Comparison of ENCODE assay signal across 16 cellular contexts in the genomic region with DNA sequence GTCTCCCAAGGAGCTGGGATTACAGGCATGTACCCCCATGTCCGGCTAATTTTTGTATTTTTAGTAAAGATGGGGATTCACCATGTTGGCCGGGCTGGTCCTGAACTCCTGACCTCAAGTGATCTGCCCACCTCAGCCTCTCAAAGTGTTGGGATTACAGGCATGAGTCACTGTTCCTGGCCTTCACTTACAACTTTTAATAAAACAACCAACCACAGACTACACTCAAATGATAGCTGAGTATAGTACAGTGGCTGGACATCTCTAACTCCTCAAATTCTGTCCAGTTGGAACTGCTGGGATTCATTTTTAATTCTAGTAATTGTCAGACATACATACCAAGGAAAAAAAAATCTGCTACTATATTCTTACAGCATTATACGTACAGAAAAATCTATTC.
"Had no signal": no experiment of that assay in that cellular context is flagged by ENCODE, and none has a peak within 500 bp of the region (broad histone marks: within the 10 kb centered on the region; RNA-seq: fewer than 3 reads in every experiment).

No MANE protein-coding gene starts in this region.

- H3K27ac Mint-ChIP-seq: activated naive CD8-positive, alpha-beta T cell treated with anti-CD3 and anti-CD28 coated beads, Interleukin-2, amount 10 ng/mL, durations not matched to agents 7 days and 5 days; activated T-cell treated with anti-CD3 and anti-CD28 coated beads, Interleukin-2, amount 50 U/mL, for 72 hours; WTC11 had no signal

- H3K9me3 ChIP-seq: ascending aorta, colonic mucosa, psoas muscle, spleen, thoracic aorta, uterus had no signal

- H3K4me1 Mint-ChIP-seq: activated naive CD8-positive, alpha-beta T cell treated with anti-CD3 and anti-CD28 coated beads, Interleukin-2, amount 10 ng/mL, durations not matched to agents 7 days and 5 days; WTC11 had no signal

- H3K27me3 Mint-ChIP-seq: activated naive CD8-positive, alpha-beta T cell treated with anti-CD3 and anti-CD28 coated beads, Interleukin-2, amount 10 ng/mL, durations not matched to agents 7 days and 5 days had no signal

- H3K36me3 ChIP-seq: colonic mucosa, uterus had no signal

- H3K27me3 ChIP-seq: ascending aorta, colonic mucosa, foreskin keratinocyte, spleen had no signal

- ATAC-seq: activated T-cell treated with anti-CD3 and anti-CD28 coated beads, Interleukin-2, amount 50 U/mL, for 72 hours; foreskin keratinocyte; psoas muscle; sciatic nerve; WTC11 had no signal

- H3K27ac ChIP-seq: ascending aorta, colonic mucosa, foreskin keratinocyte, psoas muscle, spleen, thoracic aorta, uterus had no signal

- H3K4me3 ChIP-seq: ascending aorta, colonic mucosa, psoas muscle, spleen, thoracic aorta, uterus had no signal

- H3K4me3 Mint-ChIP-seq: activated naive CD8-positive, alpha-beta T cell treated with anti-CD3 and anti-CD28 coated beads, Interleukin-2, amount 10 ng/mL, durations not matched to agents 7 days and 5 days; activated T-cell treated with anti-CD3 and anti-CD28 coated beads, Interleukin-2, amount 50 U/mL, for 72 hours; WTC11 had no signal

- H3K9me3 Mint-ChIP-seq: activated naive CD8-positive, alpha-beta T cell treated with anti-CD3 and anti-CD28 coated beads, Interleukin-2, amount 10 ng/mL, durations not matched to agents 7 days and 5 days; activated T-cell treated with anti-CD3 and anti-CD28 coated beads, Interleukin-2, amount 50 U/mL, for 72 hours; WTC11 had no signal

- H3K4me1 ChIP-seq: ascending aorta, colonic mucosa, foreskin keratinocyte, psoas muscle, spleen, uterus had no signal

- DNase-seq: activated CD4-positive, alpha-beta T cell treated with anti-CD3 and anti-CD28 coated beads for 48 hours; activated CD8-positive, alpha-beta memory T cell treated with anti-CD3 and anti-CD28 coated beads, Interleukin-2, amount 50 U/mL, for 48 hours; activated gamma-delta T cell treated with Interleukin-2 at 50 U/mL for 16 hours; activated naive CD8-positive, alpha-beta T cell treated with anti-CD3 and anti-CD28 coated beads, Interleukin-2, amount 10 ng/mL, durations not matched to agents 7 days and 5 days; activated T-cell treated with anti-CD3 and anti-CD28 coated beads, Interleukin-2, amount 50 U/mL, for 72 hours; caudate nucleus; colonic mucosa; foreskin keratinocyte; psoas muscle; spleen; stimulated activated CD4-positive, alpha-beta T cell treated with anti-CD3 and anti-CD28 coated beads, Interleukin-1b, Interleukin-23, amount 100 ng/mL, for 48 hours; uterus had no signal
